ENCODE assay signal across 8 cellular contexts in the genomic region with DNA sequence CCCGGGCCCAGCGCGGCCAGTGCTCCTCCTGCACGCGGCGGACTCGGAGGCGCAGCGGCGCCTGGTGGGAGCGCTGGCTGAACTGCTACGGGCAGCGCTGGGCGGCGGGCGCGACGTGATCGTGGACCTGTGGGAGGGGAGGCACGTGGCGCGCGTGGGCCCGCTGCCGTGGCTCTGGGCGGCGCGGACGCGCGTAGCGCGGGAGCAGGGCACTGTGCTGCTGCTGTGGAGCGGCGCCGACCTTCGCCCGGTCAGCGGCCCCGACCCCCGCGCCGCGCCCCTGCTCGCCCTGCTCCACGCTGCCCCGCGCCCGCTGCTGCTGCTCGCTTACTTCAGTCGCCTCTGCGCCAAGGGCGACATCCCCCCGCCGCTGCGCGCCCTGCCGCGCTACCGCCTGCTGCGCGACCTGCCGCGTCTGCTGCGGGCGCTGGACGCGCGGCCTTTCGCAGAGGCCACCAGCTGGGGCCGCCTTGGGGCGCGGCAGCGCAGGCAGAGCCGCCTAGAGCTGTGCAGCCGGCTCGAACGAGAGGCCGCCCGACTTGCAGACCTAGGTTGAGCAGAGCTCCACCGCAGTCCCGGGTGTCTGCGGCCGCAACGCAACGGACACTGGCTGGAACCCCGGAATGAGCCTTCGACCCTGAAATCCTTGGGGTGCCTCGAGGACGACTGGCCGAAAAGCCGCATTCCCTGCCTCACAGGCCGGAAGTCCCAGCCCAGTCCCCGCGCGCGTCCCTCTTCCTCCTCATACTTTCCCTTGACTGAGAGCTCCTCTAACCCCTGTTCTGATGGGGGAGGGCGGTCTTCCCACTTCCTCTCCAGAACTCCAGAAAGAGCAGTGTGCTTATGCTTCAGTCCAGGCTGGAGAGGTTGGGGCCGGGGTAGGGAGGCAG. TPM values are rescaled to one million over a fixed set of nuclear protein-coding genes. Genes with fewer than 3 reads are reported as not detected.
DNase-seq lines count a peak whose midpoint lies in the region; ATAC-seq and TF ChIP-seq lines count a peak whose summit lies in the region.

No MANE protein-coding gene starts in this region.

- H3K4me2 ChIP-seq in neuronal stem cell (ENCODE audit: insufficient read depth, low read length, poor library complexity, severe bottlenecking) (peak overlapping the region; percentile 95), Karpas-422 (ENCODE audit: low read depth, low read length, poor library complexity, severe bottlenecking) (no peak overlapping the region)

- H3K14ac ChIP-seq in neuronal stem cell (ENCODE audit: low read length) = no peak overlapping the region

- DNase-seq in AG04449 (ENCODE audit: low read depth, low spot score) (no peak), NCI-H2029 treated with DMSO at 0.1 percent for 48 hours (lab: John Stamatoyannopoulos, UW) (peak; percentile 83), glomerular visceral epithelial cell (ENCODE audit: extremely low spot score) (peak; percentile 60), neuronal stem cell (ENCODE audit: low spot score) (no peak), Karpas-422 (no peak)
- DNase-seq in activated naive CD4-positive, alpha-beta T cell treated with anti-CD3 and anti-CD28 coated beads for 36 hours = peak; percentile 47

- H3K79me1 ChIP-seq in neuronal stem cell (ENCODE audit: low read depth, low read length) = no peaks in the 10 kb centered on the region

- peaks cover 13% of the 10 kb centered on the region for H3K4me1 Mint-ChIP-seq in activated naive CD4-positive, alpha-beta T cell treated with anti-CD3 and anti-CD28 coated beads for 36 hours (ENCODE audit: low read depth)

- TF ChIP-seq CTCF in AG04449 (IDR thresholded peaks at IDR 0.05; ENCODE audit: insufficient read depth, low read length, missing control alignments) = peak; percentile 65

- H3K4me3 ChIP-seq in AG04449 (ENCODE audit: low read depth, low read length) (peak overlapping the region; percentile 61), neuronal stem cell (ENCODE audit: low read length in 2 of 2) (peak overlapping the region; percentile 41 to 82), Karpas-422 (ENCODE audit: low read length) (no peak overlapping the region)

- WGBS in neuronal stem cell (ENCODE audit: extremely low coverage in 2 of 2, insufficient read length in 2 of 2, insufficient replicate concordance in 1 of 2), 2 donors = no CpG with 5 or more reads among the region's 99 CpGs

- no peak overlapping the region for H3K27ac Mint-ChIP-seq in activated naive CD4-positive, alpha-beta T cell treated with anti-CD3 and anti-CD28 coated beads for 36 hours

- intact Hi-C loops in activated naive CD4-positive, alpha-beta T cell treated with anti-CD3 and anti-CD28 coated beads for 36 hours (cut with micrococcal nuclease) = loop anchor here (1.0 kb wide), 1 partner anchor 25 kb away; a partner anchor contains a TSS

- H3K27me3 Mint-ChIP-seq in activated naive CD4-positive, alpha-beta T cell treated with anti-CD3 and anti-CD28 coated beads for 36 hours (ENCODE audit: low read depth) = peaks cover 5% of the 10 kb centered on the region

- H3K27ac ChIP-seq in neuronal stem cell (replicated peaks; ENCODE audit: low read length) (no peak overlapping the region), Karpas-422 (ENCODE audit: low read length) (no peak overlapping the region)

- peak overlapping the region; percentile 95 for H2AFZ ChIP-seq in neuronal stem cell (ENCODE audit: low read length)
- no peak overlapping the region for H2AFZ ChIP-seq in Karpas-422 (ENCODE audit: low read length)

- H3K9me3 ChIP-seq in neuronal stem cell (replicated peaks in 1 of 2; ENCODE audit: control insufficient read depth in 2 of 2, insufficient read depth in 1 of 2, low read depth in 1 of 2, low read length in 2 of 2) (peaks cover 0 to 2% of the 10 kb centered on the region in 2 donors), Karpas-422 (ENCODE audit: low read length) (no peaks in the 10 kb centered on the region)

- peak overlapping the region; percentile 90 for H3K23ac ChIP-seq in neuronal stem cell (ENCODE audit: low read depth, low read length, poor library complexity)

- H3K9me2 ChIP-seq in Karpas-422 (replicated peaks; ENCODE audit: insufficient read depth, low read length) = no peaks in the 10 kb centered on the region

- no peaks in the 10 kb centered on the region for H3K79me2 ChIP-seq in Karpas-422 (ENCODE audit: low read length)

- H3K9ac ChIP-seq in neuronal stem cell (ENCODE audit: low read depth, low read length, poor library complexity) (peak overlapping the region; percentile 87), Karpas-422 (ENCODE audit: low read length) (no peak overlapping the region)

- H3K4me3 Mint-ChIP-seq in activated naive CD4-positive, alpha-beta T cell treated with anti-CD3 and anti-CD28 coated beads for 36 hours = peak overlapping the region; percentile 71

- peak overlapping the region; percentile 99 for H3K18ac ChIP-seq in neuronal stem cell (ENCODE audit: low read length)

- POLR2A ChIA-PET in AG04449 (lab: Yijun Ruan, JAX) = interaction anchor here (0.6 to 2.2 kb wide), 7 partner anchors 18 to 199 kb away, joined by 3 to 12 read pairs (median 3); a partner anchor contains a TSS

- CTCF ChIA-PET in AG04449 (lab: Yijun Ruan, JAX) = interaction anchor here (0.8 to 2.1 kb wide), 11 partner anchors 8 to 71 kb away, joined by 3 to 8 read pairs (median 4); a partner anchor contains a TSS
- CTCF ChIA-PET in activated naive CD4-positive, alpha-beta T cell treated with anti-CD3 and anti-CD28 coated beads for 36 hours (lab: Charles Lee) = interaction anchor here (0.5 to 3.0 kb wide), 5 partner anchors 12 to 108 kb away, joined by 3 to 19 read pairs (median 4); a partner anchor contains a TSS

- no peak overlapping the region for H3K4ac ChIP-seq in neuronal stem cell (ENCODE audit: low read length)

- ATAC-seq in GM18511 (IDR thresholded peaks at IDR 0.05; ENCODE audit: unreplicated experiment) (peak; percentile 65), GM19035 (IDR thresholded peaks at IDR 0.05; ENCODE audit: unreplicated experiment) (no peak)

- peak overlapping the region; percentile 9 for H2BK120ac ChIP-seq in neuronal stem cell (ENCODE audit: low read depth, low read length)

- peak overlapping the region; percentile 68 for H2BK5ac ChIP-seq in neuronal stem cell (ENCODE audit: low read length)

- peak overlapping the region; percentile 79 for H2BK12ac ChIP-seq in neuronal stem cell (ENCODE audit: low read length)

- H3K36me3 ChIP-seq in neuronal stem cell (replicated peaks in 1 of 2; ENCODE audit: control insufficient read depth in 2 of 2, insufficient read depth in 2 of 2, low read length in 2 of 2) (no peaks in the 10 kb centered on the region), Karpas-422 (ENCODE audit: insufficient read depth, low read length) (no peaks in the 10 kb centered on the region)

- no peaks in the 10 kb centered on the region for H3K36me3 Mint-ChIP-seq in activated naive CD4-positive, alpha-beta T cell treated with anti-CD3 and anti-CD28 coated beads for 36 hours (ENCODE audit: low read depth)

- no peak overlapping the region for H4K8ac ChIP-seq in neuronal stem cell (ENCODE audit: low read depth, low read length)

- H2AK5ac ChIP-seq in neuronal stem cell (ENCODE audit: low read depth, low read length) = no peak overlapping the region

- no peaks in the 10 kb centered on the region for H4K20me1 ChIP-seq in Karpas-422 (ENCODE audit: insufficient read depth, low read depth, low read length)

- peak overlapping the region; percentile 86 for H4K91ac ChIP-seq in neuronal stem cell (ENCODE audit: low read depth, low read length, poor library complexity)

- H3K27me3 ChIP-seq in neuronal stem cell (ENCODE audit: control insufficient read depth in 3 of 3, insufficient read depth in 3 of 3, low read depth in 1 of 3, low read length in 3 of 3) (peaks cover 0 to 15% (median 0%) of the 10 kb centered on the region in 3 experiments), Karpas-422 (ENCODE audit: low read length) (no peaks in the 10 kb centered on the region)

- peaks cover 12 to 17% of the 10 kb centered on the region in 2 donors for H3K4me1 ChIP-seq in neuronal stem cell (ENCODE audit: control insufficient read depth in 2 of 2, insufficient read depth in 1 of 2, low read depth in 1 of 2, low read length in 2 of 2)
- H3K4me1 ChIP-seq in Karpas-422 (ENCODE audit: low read length) = no peaks in the 10 kb centered on the region

- no peaks in the 10 kb centered on the region for H3K9me3 Mint-ChIP-seq in activated naive CD4-positive, alpha-beta T cell treated with anti-CD3 and anti-CD28 coated beads for 36 hours

- H2BK15ac ChIP-seq in neuronal stem cell (ENCODE audit: low read length) = peak overlapping the region; percentile 82

RNA-seq across cellular contexts. Expression of a gene that starts 1.4 kb away (rescaled TPM):
- under 1 TPM; 0.21 to 0.44 TPM for total RNA-seq in activated naive CD4-positive, alpha-beta T cell treated with anti-CD3 and anti-CD28 coated beads for 36 hours
- polyA plus RNA-seq in neuronal stem cell (2013, experiment 1 of 2) = 5.4 TPM
- 6.0 TPM for polyA plus RNA-seq in neuronal stem cell (2013, experiment 2 of 2)
- total RNA-seq in Karpas-422 (2014; rRNA removed; shearing (Covaris generic); ENCODE audit: low replicate concordance) = 0.54 and 2.5 TPM in 2 replicates

RNA-seq across cellular contexts. Expression of a gene that starts 12.8 kb away (rescaled TPM):
- total RNA-seq in activated naive CD4-positive, alpha-beta T cell treated with anti-CD3 and anti-CD28 coated beads for 36 hours = under 1 TPM; 0.24 to 0.25 TPM
- polyA plus RNA-seq in neuronal stem cell (2013, experiment 1 of 2) = 0.77 TPM
- 0.57 TPM for polyA plus RNA-seq in neuronal stem cell (2013, experiment 2 of 2)
- total RNA-seq in Karpas-422 (2014; rRNA removed; shearing (Covaris generic); ENCODE audit: low replicate concordance) = not detected in 2 replicates

RNA-seq across cellular contexts. Expression of a gene that starts 18.1 kb away (rescaled TPM):
- total RNA-seq in activated naive CD4-positive, alpha-beta T cell treated with anti-CD3 and anti-CD28 coated beads for 36 hours = 10 to 100 TPM; 15.7 to 19.9 TPM
- 10.5 TPM for polyA plus RNA-seq in neuronal stem cell (2013, experiment 1 of 2)
- polyA plus RNA-seq in neuronal stem cell (2013, experiment 2 of 2) = 10.9 TPM
- 5.6 and 33.7 TPM in 2 replicates for total RNA-seq in Karpas-422 (2014; rRNA removed; shearing (Covaris generic); ENCODE audit: low replicate concordance)

RNA-seq across cellular contexts. Expression of a gene that starts 25.1 kb away (rescaled TPM):
- 10 to 100 TPM; 11.7 to 13.6 TPM for total RNA-seq in activated naive CD4-positive, alpha-beta T cell treated with anti-CD3 and anti-CD28 coated beads for 36 hours
- polyA plus RNA-seq in neuronal stem cell (2013, experiment 1 of 2) = 23.4 TPM
- 24.0 TPM for polyA plus RNA-seq in neuronal stem cell (2013, experiment 2 of 2)
- 33.5 and 39.2 TPM in 2 replicates for total RNA-seq in Karpas-422 (2014; rRNA removed; shearing (Covaris generic); ENCODE audit: low replicate concordance)

RNA-seq across cellular contexts. Expression of a gene that starts 35.4 kb away (rescaled TPM):
- total RNA-seq in activated naive CD4-positive, alpha-beta T cell treated with anti-CD3 and anti-CD28 coated beads for 36 hours = not detected
- polyA plus RNA-seq in neuronal stem cell (2013, experiment 1 of 2) = not detected
- not detected for polyA plus RNA-seq in neuronal stem cell (2013, experiment 2 of 2)
- total RNA-seq in Karpas-422 (2014; rRNA removed; shearing (Covaris generic); ENCODE audit: low replicate concordance) = not detected in 2 replicates

Comparison
In these comparisons a context has a peak if more than half of its experiments do, and no peak if none do; other contexts are left out.
1. DNase-seq: peak in NCI-H2029 treated with DMSO at 0.1 percent for 48 hours (single experiment), activated naive CD4-positive, alpha-beta T cell treated with anti-CD3 and anti-CD28 coated beads for 36 hours (single experiment) and glomerular visceral epithelial cell (single experiment); none in AG04449 (single experiment), neuronal stem cell (single experiment) and Karpas-422 (single experiment).